In genomic region chr2:239341840-239342239, GRCh38 we compare ENCODE assay signal across 16 cellular contexts. TPM values are rescaled to one million over a fixed set of nuclear protein-coding genes. Genes with fewer than 3 reads are reported as not detected.
DNase-seq lines count a peak whose midpoint lies in the region; ATAC-seq and TF ChIP-seq lines count a peak whose summit lies in the region.
"Had no signal": no experiment of that assay in that cellular context is flagged by ENCODE, and none has a peak within 500 bp of the region (broad histone marks: within the 10 kb centered on the region; RNA-seq: fewer than 3 reads in every experiment).

No MANE protein-coding gene starts in this region.

- POLR2A ChIA-PET in RWPE1 (lab: Yijun Ruan, JAX; ENCODE audit: low non-redundant PET), result no interaction called here

- H3K79me2 ChIP-seq in KMS-11 (ENCODE audit: insufficient read depth, low read depth), result peaks cover 66% of the 10 kb centered on the region

- H2AFZ ChIP-seq in KMS-11 (ENCODE audit: low read depth), result no peak overlapping the region

- no peak for TF ChIP-seq EP300 in esophagus muscularis mucosa (IDR thresholded peaks at IDR 0.05)

- ATAC-seq in GM18519 (IDR thresholded peaks at IDR 0.05; ENCODE audit: low FRiP score, unreplicated experiment) (no peak), HG02798 (IDR thresholded peaks at IDR 0.05; ENCODE audit: poor library complexity, unreplicated experiment) (no peak)
- ATAC-seq: HCT116 had no signal

- H3K9ac ChIP-seq in KMS-11, result no peak overlapping the region

- H3K36me3 ChIP-seq in KMS-11 (ENCODE audit: insufficient read depth), result no peaks in the 10 kb centered on the region
- H3K36me3 ChIP-seq in esophagus muscularis mucosa, result peaks cover 0 to 10% (median 0%) of the 10 kb centered on the region in 4 donors
- peaks cover 0 to 34% (median 0%) of the 10 kb centered on the region in 6 donors for H3K36me3 ChIP-seq in spleen
- H3K36me3 ChIP-seq: BE2C had no signal

- 94% methylated on average over 2 of the region's 2 CpGs for WGBS in esophagus muscularis mucosa
- 93 to 98% (median 95%) methylated on average over 2 of the region's 2 CpGs for WGBS in spleen, 5 donors

- H3K4me2 ChIP-seq in KMS-11, result peak overlapping the region; percentile 91

- DNase-seq in esophagus muscularis mucosa (ENCODE audit: extremely low spot score), result no peak
- DNase-seq in spleen, result no peak
- DNase-seq in RWPE1 (ENCODE audit: low spot score), result no peak
- DNase-seq in germinal center (ENCODE audit: low spot score), result no peak
- DNase-seq: ACHN; BE2C; Caco-2; CD4-positive, alpha-beta T cell; GDM1; GOT3; HFFc6 had no signal

- intact Hi-C loops in esophagus muscularis mucosa (cut with DNase I) (no loop called here), spleen (cut with DNase I; ENCODE audit: low total_unique reads) (no loop called here)

- H3K4me3 ChIP-seq in KMS-11 (IDR thresholded peaks at IDR 0.05; ENCODE audit: insufficient read depth, low read depth, low read length), result no peak overlapping the region
- H3K4me3 ChIP-seq in esophagus muscularis mucosa, result no peak overlapping the region
- H3K4me3 ChIP-seq in spleen, result no peak overlapping the region

- H3K4me1 ChIP-seq in KMS-11 (ENCODE audit: low read depth, poor library complexity, severe bottlenecking) (peaks cover 99% of the 10 kb centered on the region), esophagus muscularis mucosa (peaks cover 34 to 85% (median 67%) of the 10 kb centered on the region in 4 donors), spleen (peaks cover 7 to 51% (median 18%) of the 10 kb centered on the region in 6 donors)
- H3K4me1 ChIP-seq: BE2C, Caco-2 had no signal

- H3K9me3 ChIP-seq in esophagus muscularis mucosa, result no peaks in the 10 kb centered on the region
- H3K9me3 ChIP-seq in spleen, result no peaks in the 10 kb centered on the region
- H3K9me3 ChIP-seq: BE2C, Caco-2 had no signal

- CTCF ChIA-PET in RWPE1 (lab: Yijun Ruan, JAX), result no interaction called here

- TF ChIP-seq POLR2A in esophagus muscularis mucosa (IDR thresholded peaks at IDR 0.05; ENCODE audit: low read depth) (no peak), spleen (IDR thresholded peaks at IDR 0.05) (no peak)

- H4K20me1 ChIP-seq in KMS-11 (ENCODE audit: insufficient read depth), result no peaks in the 10 kb centered on the region

- no peak overlapping the region for H3K27ac ChIP-seq in KMS-11
- H3K27ac ChIP-seq in esophagus muscularis mucosa (replicated peaks in 1 of 4), result peak overlapping the region; percentile 13 to 75 (median 62)
- H3K27ac ChIP-seq in spleen, result peak overlapping the region in 5 of 8 donors; percentile 29 to 54 (median 51)
- H3K27ac ChIP-seq in RWPE1, result no peak overlapping the region
- H3K27ac ChIP-seq: C4-2B had no signal

- TF ChIP-seq CTCF in KMS-11 (conservative IDR thresholded peaks at IDR 0.05; ENCODE audit: low read depth, low read length) (no peak), esophagus muscularis mucosa (IDR thresholded peaks at IDR 0.05) (no peak), spleen (IDR thresholded peaks at IDR 0.05 in 8 of 11, conservative IDR thresholded peaks at IDR 0.05 in 3 of 11) (no peak), RWPE1 (conservative IDR thresholded peaks at IDR 0.05; ENCODE audit: low read depth) (no peak)

- H3K27me3 ChIP-seq in KMS-11 (ENCODE audit: insufficient read depth, low read depth) (no peaks in the 10 kb centered on the region), esophagus muscularis mucosa (no peaks in the 10 kb centered on the region), spleen (replicated peaks in 1 of 7) (no peaks in the 10 kb centered on the region)
- H3K27me3 ChIP-seq: BE2C had no signal

RNA-seq across cellular contexts. Expression of gene HDAC4, which starts 59.0 kb away (rescaled TPM):
- total RNA-seq in esophagus muscularis mucosa (100 to 1,000 TPM in 1 of 4 donors, 10 to 100 TPM in 3; 59.4 to 119 (median 76.1) TPM), spleen (100 to 1,000 TPM in 2 of 7 donors, 10 to 100 TPM in 5; 58.0 to 122 (median 79.4) TPM)
- 10 to 100 TPM in 1 of 3 donors, 1 to 10 TPM in 2; 3.2 to 10.1 (median 3.8) TPM for polyA plus RNA-seq in spleen

Comparison
In these comparisons a context has a peak if more than half of its experiments do, and no peak if none do; other contexts are left out.
1. H3K27ac ChIP-seq: peak in esophagus muscularis mucosa (4 of 4) and spleen (5 of 8); none in KMS-11 (single experiment) and RWPE1 (single experiment).